ENCODE assay signal across 22 cellular contexts in genomic region chr1:241774017-241774416, GRCh38.
DNase-seq lines count a peak whose midpoint lies in the region; ATAC-seq and TF ChIP-seq lines count a peak whose summit lies in the region.
"Had no signal": no experiment of that assay in that cellular context is flagged by ENCODE, and none has a peak within 500 bp of the region (broad histone marks: within the 10 kb centered on the region; RNA-seq: fewer than 3 reads in every experiment).

No MANE protein-coding gene starts in this region.

- no peak for TF ChIP-seq POLR2A in suprapubic skin (IDR thresholded peaks at IDR 0.05)

- H3K36me3 ChIP-seq in brain microvascular endothelial cell (replicated peaks) (no peaks in the 10 kb centered on the region), neural progenitor cell (no peaks in the 10 kb centered on the region), suprapubic skin (no peaks in the 10 kb centered on the region)
- H3K36me3 ChIP-seq: BLaER1 treated with 17β-estradiol and CSF1 and Interleukin-3, amounts not matched to agents 10 nM and 100 nM; Peyer's patch; SJSA1 had no signal

- no peak for TF ChIP-seq EP300 in suprapubic skin (IDR thresholded peaks at IDR 0.05)

- no peak overlapping the region for H3K4me2 ChIP-seq in neural progenitor cell
- H3K4me2 ChIP-seq: BLaER1 treated with 17β-estradiol and CSF1 and Interleukin-3, amounts not matched to agents 10 nM and 100 nM; KMS-11 had no signal

- H3K9me3 Mint-ChIP-seq in neural progenitor cell (no peaks in the 10 kb centered on the region), type B pancreatic cell (no peaks in the 10 kb centered on the region)
- H3K9me3 Mint-ChIP-seq: CD4-positive, alpha-beta memory T cell had no signal

- H3K27me3 Mint-ChIP-seq in neural progenitor cell (ENCODE audit: insufficient read depth, low read depth) (peaks cover 2% of the 10 kb centered on the region), type B pancreatic cell (peaks cover 3% of the 10 kb centered on the region)

- 54% methylated on average over 4 of the region's 4 CpGs for WGBS in suprapubic skin

- no peak for TF ChIP-seq CTCF in brain microvascular endothelial cell (IDR thresholded peaks at IDR 0.05; ENCODE audit: low read depth, low read length, missing control alignments)
- TF ChIP-seq CTCF in neural progenitor cell (IDR thresholded peaks at IDR 0.05) = no peak
- no peak for TF ChIP-seq CTCF in type B pancreatic cell (conservative IDR thresholded peaks at IDR 0.05)
- TF ChIP-seq CTCF in suprapubic skin (IDR thresholded peaks at IDR 0.05) = no peak

- peak overlapping the region; percentile 31 for H2AFZ ChIP-seq in neural progenitor cell (replicated peaks)
- H2AFZ ChIP-seq: GM23248 had no signal

- H3K4me1 ChIP-seq in neural progenitor cell (no peaks in the 10 kb centered on the region), suprapubic skin (no peaks in the 10 kb centered on the region)
- H3K4me1 ChIP-seq: BLaER1 treated with 17β-estradiol and CSF1 and Interleukin-3, amounts not matched to agents 10 nM and 100 nM; Peyer's patch; SJSA1 had no signal

- H4K20me1 ChIP-seq in neural progenitor cell (ENCODE audit: low read depth) = no peaks in the 10 kb centered on the region
- H4K20me1 ChIP-seq: BLaER1 treated with 17β-estradiol and CSF1 and Interleukin-3, amounts not matched to agents 10 nM and 100 nM had no signal

- H3K4me3 ChIP-seq in brain microvascular endothelial cell (ENCODE audit: low read depth, low read length) (no peak overlapping the region), neural progenitor cell (no peak overlapping the region), suprapubic skin (no peak overlapping the region)
- H3K4me3 ChIP-seq: BLaER1 treated with 17β-estradiol and CSF1 and Interleukin-3, amounts not matched to agents 10 nM and 100 nM; GM23248; Peyer's patch; SJSA1 had no signal

- H3K27ac Mint-ChIP-seq in neural progenitor cell (no peak overlapping the region), type B pancreatic cell (no peak overlapping the region)

- H3K27me3 ChIP-seq in brain microvascular endothelial cell (replicated peaks) = no peaks in the 10 kb centered on the region
- H3K27me3 ChIP-seq in neural progenitor cell = no peaks in the 10 kb centered on the region
- H3K27me3 ChIP-seq in suprapubic skin = no peaks in the 10 kb centered on the region
- H3K27me3 ChIP-seq: BLaER1 treated with 17β-estradiol and CSF1 and Interleukin-3, amounts not matched to agents 10 nM and 100 nM; Peyer's patch; SJSA1 had no signal

- H3K79me2 ChIP-seq in neural progenitor cell (ENCODE audit: low read depth) = no peaks in the 10 kb centered on the region

- no peak overlapping the region for H3K9ac ChIP-seq in neural progenitor cell
- H3K9ac ChIP-seq: BLaER1 treated with 17β-estradiol and CSF1 and Interleukin-3, amounts not matched to agents 10 nM and 100 nM; GM23248; KMS-11 had no signal

- no peak for ATAC-seq in HG02610 (IDR thresholded peaks at IDR 0.05; ENCODE audit: unreplicated experiment)

- H3K4me1 Mint-ChIP-seq in neural progenitor cell (no peaks in the 10 kb centered on the region), type B pancreatic cell (ENCODE audit: unreplicated experiment) (no peaks in the 10 kb centered on the region)
- H3K4me1 Mint-ChIP-seq: CD4-positive, alpha-beta memory T cell had no signal

- H3K36me3 Mint-ChIP-seq in neural progenitor cell (no peaks in the 10 kb centered on the region), type B pancreatic cell (no peaks in the 10 kb centered on the region)
- H3K36me3 Mint-ChIP-seq: CD4-positive, alpha-beta memory T cell had no signal

- H3K9me3 ChIP-seq in neural progenitor cell (ENCODE audit: low read depth) = no peaks in the 10 kb centered on the region
- no peaks in the 10 kb centered on the region for H3K9me3 ChIP-seq in suprapubic skin
- H3K9me3 ChIP-seq: BLaER1 treated with 17β-estradiol and CSF1 and Interleukin-3, amounts not matched to agents 10 nM and 100 nM; Peyer's patch; SJSA1 had no signal

- H3K27ac ChIP-seq in brain microvascular endothelial cell (no peak overlapping the region), neural progenitor cell (peak overlapping the region; percentile 6), suprapubic skin (no peak overlapping the region)
- H3K27ac ChIP-seq: BLaER1 treated with 17β-estradiol and CSF1 and Interleukin-3, amounts not matched to agents 10 nM and 100 nM; GM23248; KMS-11; Peyer's patch; SJSA1 had no signal

- H3F3A ChIP-seq in neural progenitor cell (ENCODE audit: low read depth) = no peaks in the 10 kb centered on the region

- in situ Hi-C loops in brain microvascular endothelial cell (cut with HindIII; ENCODE audit: low pct_ligation_motif_present, low sequenced_read_pairs) = no loop called here

- DNase-seq in NCI-H226 (peak; percentile 7), brain microvascular endothelial cell (peak; percentile 0), neural progenitor cell (ENCODE audit: low spot score) (no peak), type B pancreatic cell (ENCODE audit: extremely low spot score, unreplicated experiment) (no peak), suprapubic skin (ENCODE audit: low spot score in 2 of 2) (no peak), LoVo (ENCODE audit: low spot score) (no peak)
- DNase-seq: ACHN; Calu3; CD4-positive, alpha-beta memory T cell; DMS153; GM23248; MV-4-11; NCI-H1105 treated with DMSO at 0.1 percent for 48 hours; NCI-H2029 treated with DMSO at 0.1 percent for 48 hours; NCI-H345; NCI-H524; NCI-H82; Peyer's patch had no signal

- H3K4me3 Mint-ChIP-seq in neural progenitor cell (no peak overlapping the region), type B pancreatic cell (no peak overlapping the region)
- H3K4me3 Mint-ChIP-seq: CD4-positive, alpha-beta memory T cell had no signal

Comparison
In these comparisons a context has a peak if more than half of its experiments do, and no peak if none do; other contexts are left out.
1. DNase-seq: peak in NCI-H226 (single experiment) and brain microvascular endothelial cell (single experiment); none in neural progenitor cell (single experiment), type B pancreatic cell (single experiment), suprapubic skin (0 of 2) and LoVo (single experiment).